ENCODE assay signal across 11 cellular contexts in genomic region chr2:101342625-101343008, GRCh38. TPM values are rescaled to one million over a fixed set of nuclear protein-coding genes. Genes with fewer than 3 reads are reported as not detected.
"Had no signal": no experiment of that assay in that cellular context is flagged by ENCODE, and none has a peak within 500 bp of the region (broad histone marks: within the 10 kb centered on the region; RNA-seq: fewer than 3 reads in every experiment).

No MANE protein-coding gene starts in this region.

- H3K4me2 ChIP-seq: neural progenitor cell had no signal

- H3K27ac ChIP-seq: neural progenitor cell had no signal

- H3K36me3 Mint-ChIP-seq: activated naive CD8-positive, alpha-beta T cell treated with anti-CD3 and anti-CD28 coated beads for 36 hours; neural progenitor cell; stimulated activated memory B cell treated with anti-CD40 and anti-IgM and Interleukin-4, amounts not matched to agents 10 μg/mL and 1 μg/mL and 100 μg/mL, for 72 hours; T-cell had no signal

- FAIRE-seq: endometrium, urothelium cell line had no signal

- H3K27ac Mint-ChIP-seq: activated naive CD8-positive, alpha-beta T cell treated with anti-CD3 and anti-CD28 coated beads for 36 hours; activated T-helper 1 cell treated with anti-CD3 and anti-CD28 coated beads, Interleukin-12 subunit alpha, Interleukin-12 subunit beta, Interleukin-2, Interleukin-4 antibody, amounts not matched to agents 30 ng/mL and 10 ng/mL and 1 ng/mL, durations not matched to agents 14 hours and 24 hours and 36 hours had no signal

- H3K27me3 Mint-ChIP-seq: activated naive CD8-positive, alpha-beta T cell treated with anti-CD3 and anti-CD28 coated beads for 36 hours; T-cell had no signal

- H3K4me3 Mint-ChIP-seq: activated naive CD8-positive, alpha-beta T cell treated with anti-CD3 and anti-CD28 coated beads for 36 hours; activated T-helper 1 cell treated with anti-CD3 and anti-CD28 coated beads, Interleukin-12 subunit alpha, Interleukin-12 subunit beta, Interleukin-2, Interleukin-4 antibody, amounts not matched to agents 30 ng/mL and 10 ng/mL and 1 ng/mL, durations not matched to agents 14 hours and 24 hours and 36 hours; neural progenitor cell; stimulated activated memory B cell treated with anti-CD40 and anti-IgM and Interleukin-4, amounts not matched to agents 10 μg/mL and 1 μg/mL and 100 μg/mL, for 72 hours had no signal

- H3K9ac ChIP-seq: neural progenitor cell had no signal

- H2AFZ ChIP-seq: neural progenitor cell had no signal

- ATAC-seq: stimulated activated memory B cell treated with anti-CD40 and anti-IgM and Interleukin-4, amounts not matched to agents 10 μg/mL and 1 μg/mL and 100 μg/mL, for 72 hours had no signal

- H3K9me3 Mint-ChIP-seq: activated naive CD8-positive, alpha-beta T cell treated with anti-CD3 and anti-CD28 coated beads for 36 hours; activated T-helper 1 cell treated with anti-CD3 and anti-CD28 coated beads, Interleukin-12 subunit alpha, Interleukin-12 subunit beta, Interleukin-2, Interleukin-4 antibody, amounts not matched to agents 30 ng/mL and 10 ng/mL and 1 ng/mL, durations not matched to agents 14 hours and 24 hours and 36 hours; neural progenitor cell; stimulated activated memory B cell treated with anti-CD40 and anti-IgM and Interleukin-4, amounts not matched to agents 10 μg/mL and 1 μg/mL and 100 μg/mL, for 72 hours; T-cell had no signal

- H3K27me3 ChIP-seq: dorsolateral prefrontal cortex, neural progenitor cell had no signal

- H3K4me3 ChIP-seq: lung, neural progenitor cell had no signal

- H3K36me3 ChIP-seq: neural progenitor cell had no signal

RNA-seq across cellular contexts. Expression of gene CREG2, which starts 44.7 kb away (rescaled TPM):
- total RNA-seq: activated CD8-positive, alpha-beta memory T cell treated with anti-CD3 and anti-CD28 coated beads for 36 hours; activated naive CD8-positive, alpha-beta T cell treated with anti-CD3 and anti-CD28 coated beads for 36 hours; activated T-helper 1 cell treated with anti-CD3 and anti-CD28 coated beads, Interleukin-12 subunit alpha, Interleukin-12 subunit beta, Interleukin-2, Interleukin-4 antibody, amounts not matched to agents 30 ng/mL and 10 ng/mL and 1 ng/mL, durations not matched to agents 14 hours and 24 hours and 36 hours; fibroblast of villous mesenchyme had no signal
